35 cellular contexts compared by ENCODE assay signal in the genomic region with DNA sequence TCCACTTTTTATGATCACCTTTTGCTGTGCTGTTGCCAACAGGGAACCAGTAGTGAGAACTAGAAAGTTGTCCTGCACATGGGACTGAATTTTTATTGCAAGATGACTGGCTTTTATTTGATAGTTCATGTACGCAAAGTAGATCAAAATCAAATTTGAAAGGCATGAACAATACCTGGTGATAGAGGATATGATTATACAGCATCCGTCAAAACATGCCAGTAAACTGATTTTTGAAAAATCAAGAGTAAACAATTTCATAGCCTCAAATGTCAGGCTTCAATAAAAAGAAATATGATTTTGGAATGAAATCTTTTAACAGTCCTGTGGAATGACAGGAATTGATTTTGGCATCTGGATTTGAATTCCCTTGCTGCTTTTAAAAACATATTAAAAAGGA.
DNase-seq lines count a peak whose midpoint lies in the region; ATAC-seq, FAIRE-seq and TF ChIP-seq lines count a peak whose summit lies in the region.
"Had no signal": no experiment of that assay in that cellular context is flagged by ENCODE, and none has a peak within 500 bp of the region (broad histone marks: within the 10 kb centered on the region; RNA-seq: fewer than 3 reads in every experiment).

No MANE protein-coding gene starts in this region.

- no peak overlapping the region for H3K9ac ChIP-seq in neural cell (ENCODE audit: low read length)
- H3K9ac ChIP-seq: BLaER1; BLaER1 treated with 17β-estradiol and CSF1 and Interleukin-3, amounts not matched to agents 10 nM and 100 nM had no signal

- FAIRE-seq in small intestine (lab: Jason Lieb, UNC) (no peak), D721Med (lab: Jason Lieb, UNC) (no peak)
- FAIRE-seq: A204.1, A549 had no signal

- TF ChIP-seq EP300 in neural cell (conservative IDR thresholded peaks at IDR 0.05; ENCODE audit: poor library complexity, severe bottlenecking) = peak; percentile 78

- H3K9me3 Mint-ChIP-seq in natural killer cell (no peaks in the 10 kb centered on the region), immature natural killer cell (no peaks in the 10 kb centered on the region)
- H3K9me3 Mint-ChIP-seq in natural killer cell treated with Interleukin-12 subunit alpha and Interleukin-12 subunit beta and Interleukin-15 and Interleukin-18, amount 100 ng/mL, for 72 hours = no peaks in the 10 kb centered on the region
- H3K9me3 Mint-ChIP-seq: CD14-positive monocyte; CD4-positive, alpha-beta T cell; CD8-positive, alpha-beta T cell had no signal

- peaks cover 18 to 27% of the 10 kb centered on the region in 2 donors for H3K4me1 Mint-ChIP-seq in natural killer cell
- H3K4me1 Mint-ChIP-seq in natural killer cell treated with Interleukin-12 subunit alpha and Interleukin-12 subunit beta and Interleukin-15 and Interleukin-18, amount 100 ng/mL, for 72 hours (ENCODE audit: low read depth in 2 of 2) = peaks cover 10 to 17% of the 10 kb centered on the region in 2 donors
- peaks cover 30% of the 10 kb centered on the region in 2 donors for H3K4me1 Mint-ChIP-seq in immature natural killer cell
- H3K4me1 Mint-ChIP-seq: B cell; CD4-positive, alpha-beta memory T cell; CD4-positive, CD25-positive, alpha-beta regulatory T cell; CD8-positive, alpha-beta memory T cell had no signal

- H3K36me3 ChIP-seq in neural cell (ENCODE audit: insufficient read depth, low read length) (no peaks in the 10 kb centered on the region), small intestine (ENCODE audit: control insufficient read depth in 2 of 2, insufficient read depth in 2 of 2, low read length in 2 of 2) (no peaks in the 10 kb centered on the region)
- H3K36me3 ChIP-seq: BE2C; BLaER1; BLaER1 treated with 17β-estradiol and CSF1 and Interleukin-3, amounts not matched to agents 10 nM and 100 nM had no signal

- no peak overlapping the region for H3K4me2 ChIP-seq in neural cell (ENCODE audit: low read length)
- H3K4me2 ChIP-seq: A549; BLaER1; BLaER1 treated with 17β-estradiol and CSF1 and Interleukin-3, amounts not matched to agents 10 nM and 100 nM had no signal

- no peak for DNase-seq in natural killer cell
- no peak for DNase-seq in natural killer cell treated with Interleukin-12 subunit alpha and Interleukin-12 subunit beta and Interleukin-15 and Interleukin-18, amount 100 ng/mL, for 72 hours (ENCODE audit: low spot score)
- no peak for DNase-seq in immature natural killer cell
- DNase-seq in small intestine = no peak
- no peak for DNase-seq in NCI-H524 (lab: John Stamatoyannopoulos, UW)
- no peak for DNase-seq in D721Med (ENCODE audit: insufficient read length, low spot score)
- DNase-seq: 8988T; ACHN; BE2C; C1 segment of cervical spinal cord; Caco-2; Calu3; CD4-positive, alpha-beta memory T cell; CD4-positive, alpha-beta T cell; CD4-positive, CD25-positive, alpha-beta regulatory T cell; CD8-positive, alpha-beta memory T cell; CD8-positive, alpha-beta T cell; COR-L47; DMS 273 treated with DMSO at 0.1 percent for 48 hours; DMS153; DMS53; DMS79; DMS79 treated with DMSO at 0.1 percent for 48 hours; DND-41; EL had no signal

- no peaks in the 10 kb centered on the region for H3K27me3 ChIP-seq in neural cell (ENCODE audit: insufficient read depth, low read depth, low read length)
- H3K27me3 ChIP-seq in small intestine (ENCODE audit: control insufficient read depth in 2 of 2, insufficient read depth in 2 of 2, low read length in 2 of 2) = no peaks in the 10 kb centered on the region
- H3K27me3 ChIP-seq: BE2C; BLaER1; BLaER1 treated with 17β-estradiol and CSF1 and Interleukin-3, amounts not matched to agents 10 nM and 100 nM had no signal

- H3K9me3 ChIP-seq in neural cell (ENCODE audit: low read length) (no peaks in the 10 kb centered on the region), small intestine (ENCODE audit: control insufficient read depth, low read depth) (no peaks in the 10 kb centered on the region)
- H3K9me3 ChIP-seq: A549; BE2C; BLaER1; BLaER1 treated with 17β-estradiol and CSF1 and Interleukin-3, amounts not matched to agents 10 nM and 100 nM; Caco-2 had no signal

- ATAC-seq in natural killer cell = no peak
- ATAC-seq in natural killer cell treated with Interleukin-12 subunit alpha and Interleukin-12 subunit beta and Interleukin-15 and Interleukin-18, amount 100 ng/mL, for 72 hours = no peak
- ATAC-seq: A549; CD8-positive, alpha-beta T cell had no signal

- no peak for TF ChIP-seq RAD21 in neural cell (conservative IDR thresholded peaks at IDR 0.05)

- H3K27ac ChIP-seq in VCaP (peak overlapping the region; percentile 13; the same call in 1 of the 2 replicates), neural cell (ENCODE audit: low read length) (no peak overlapping the region), small intestine (ENCODE audit: low read depth in 1 of 2, low read length in 1 of 2) (no peak overlapping the region)
- H3K27ac ChIP-seq: 22Rv1; A549; BLaER1; BLaER1 treated with 17β-estradiol and CSF1 and Interleukin-3, amounts not matched to agents 10 nM and 100 nM; C4-2B had no signal

- H3K4me3 Mint-ChIP-seq in natural killer cell (no peak overlapping the region), immature natural killer cell (no peak overlapping the region)
- no peak overlapping the region for H3K4me3 Mint-ChIP-seq in natural killer cell treated with Interleukin-12 subunit alpha and Interleukin-12 subunit beta and Interleukin-15 and Interleukin-18, amount 100 ng/mL, for 72 hours
- H3K4me3 Mint-ChIP-seq: B cell; CD4-positive, alpha-beta memory T cell; CD4-positive, alpha-beta T cell; CD4-positive, CD25-positive, alpha-beta regulatory T cell; CD8-positive, alpha-beta memory T cell; CD8-positive, alpha-beta T cell had no signal

- TF ChIP-seq CTCF in natural killer cell (IDR thresholded peaks at IDR 0.05) (no peak), VCaP (conservative IDR thresholded peaks at IDR 0.05) (no peak), neural cell (IDR thresholded peaks at IDR 0.05; ENCODE audit: poor library complexity, severe bottlenecking) (no peak), D721Med (IDR thresholded peaks at IDR 0.05; ENCODE audit: insufficient read depth, missing control alignments) (no peak)

- intact Hi-C loops in natural killer cell (cut with micrococcal nuclease) = loop anchor here (1.0 to 5.0 kb wide), 2 partner anchors 10 to 452 kb away; a partner anchor contains a TSS

- H3K27ac Mint-ChIP-seq in natural killer cell = peak overlapping the region; percentile 61 to 73
- H3K27ac Mint-ChIP-seq in natural killer cell treated with Interleukin-12 subunit alpha and Interleukin-12 subunit beta and Interleukin-15 and Interleukin-18, amount 100 ng/mL, for 72 hours = peak overlapping the region in 1 of 2 donors; percentile 64
- H3K27ac Mint-ChIP-seq in immature natural killer cell = peak overlapping the region in 5 of 6 donors; percentile 76 to 93 (median 88)
- H3K27ac Mint-ChIP-seq: B cell; CD4-positive, alpha-beta memory T cell; CD4-positive, alpha-beta T cell; CD4-positive, CD25-positive, alpha-beta regulatory T cell; CD8-positive, alpha-beta memory T cell; CD8-positive, alpha-beta T cell had no signal

- no peaks in the 10 kb centered on the region for H3K36me3 Mint-ChIP-seq in natural killer cell
- H3K36me3 Mint-ChIP-seq in natural killer cell treated with Interleukin-12 subunit alpha and Interleukin-12 subunit beta and Interleukin-15 and Interleukin-18, amount 100 ng/mL, for 72 hours = no peaks in the 10 kb centered on the region
- peaks cover 0 to 6% (median 0%) of the 10 kb centered on the region in 3 donors for H3K36me3 Mint-ChIP-seq in immature natural killer cell
- H3K36me3 Mint-ChIP-seq: CD4-positive, alpha-beta memory T cell; CD4-positive, CD25-positive, alpha-beta regulatory T cell; CD8-positive, alpha-beta memory T cell; CD8-positive, alpha-beta T cell had no signal

- no peaks in the 10 kb centered on the region for H3F3A ChIP-seq in neural cell (ENCODE audit: insufficient read depth, low read length, poor library complexity, severe bottlenecking)

- H3K4me3 ChIP-seq in neural cell (ENCODE audit: low read length) = no peak overlapping the region
- no peak overlapping the region for H3K4me3 ChIP-seq in small intestine (ENCODE audit: low read depth in 1 of 2, low read length in 2 of 2)
- H3K4me3 ChIP-seq: A549; BLaER1; BLaER1 treated with 17β-estradiol and CSF1 and Interleukin-3, amounts not matched to agents 10 nM and 100 nM had no signal

- H3K79me2 ChIP-seq in neural cell (replicated peaks; ENCODE audit: insufficient read depth, low read length) = no peaks in the 10 kb centered on the region

- no peaks in the 10 kb centered on the region for H3K9me2 ChIP-seq in neural cell (ENCODE audit: insufficient read depth, low read length)

- WGBS in small intestine, 3 donors = 90 to 94% (median 91%) methylated on average over 2 of the region's 2 CpGs

- H3K27me3 Mint-ChIP-seq in natural killer cell (ENCODE audit: low read depth in 2 of 2) (no peaks in the 10 kb centered on the region), immature natural killer cell (ENCODE audit: low read depth in 3 of 3) (no peaks in the 10 kb centered on the region)
- H3K27me3 Mint-ChIP-seq in natural killer cell treated with Interleukin-12 subunit alpha and Interleukin-12 subunit beta and Interleukin-15 and Interleukin-18, amount 100 ng/mL, for 72 hours = no peaks in the 10 kb centered on the region
- H3K27me3 Mint-ChIP-seq: CD4-positive, alpha-beta T cell; CD4-positive, CD25-positive, alpha-beta regulatory T cell; CD8-positive, alpha-beta memory T cell had no signal

- H3K4me1 ChIP-seq in small intestine (ENCODE audit: control insufficient read depth in 2 of 2, insufficient read depth in 1 of 2, low read depth in 1 of 2, low read length in 1 of 2) = no peaks in the 10 kb centered on the region
- H3K4me1 ChIP-seq: A549; BE2C; BLaER1; BLaER1 treated with 17β-estradiol and CSF1 and Interleukin-3, amounts not matched to agents 10 nM and 100 nM; Caco-2 had no signal

- no peak overlapping the region for H2AFZ ChIP-seq in neural cell (ENCODE audit: low read depth, low read length)

- no peaks in the 10 kb centered on the region for H4K20me1 ChIP-seq in neural cell (ENCODE audit: insufficient read depth)
- H4K20me1 ChIP-seq: BLaER1; BLaER1 treated with 17β-estradiol and CSF1 and Interleukin-3, amounts not matched to agents 10 nM and 100 nM had no signal

TF ChIP-seq in neural cell, 6 proteins besides CTCF, POLR2A, EP300 and RAD21:
- TF ChIP-seq MXI1 (conservative IDR thresholded peaks at IDR 0.05; ENCODE audit: poor library complexity, severe bottlenecking) = no peak
- TF ChIP-seq POLR2AphosphoS5 (IDR thresholded peaks at IDR 0.05) = peak; percentile 63
